In genomic region chr3:160754371-160754854, GRCh38 we compare ENCODE assay signal across 8 cellular contexts. TPM values are rescaled to one million over a fixed set of nuclear protein-coding genes. Genes with fewer than 3 reads are reported as not detected.
DNase-seq lines count a peak whose midpoint lies in the region; ATAC-seq and TF ChIP-seq lines count a peak whose summit lies in the region.

No MANE protein-coding gene starts in this region.

- H3K79me2 ChIP-seq in ACC112 (ENCODE audit: control insufficient read depth, insufficient read depth, low read length, unreplicated experiment), result no peaks in the 10 kb centered on the region
- peaks cover 5% of the 10 kb centered on the region for H3K79me2 ChIP-seq in parathyroid adenoma

- H3K4me3 ChIP-seq in ACC112 (ENCODE audit: low read depth, low read length), result peak overlapping the region; percentile 87
- H3K4me3 ChIP-seq in GM12864 (ENCODE audit: low read depth, low read length), result peak overlapping the region; percentile 61
- H3K4me3 ChIP-seq in NT2/D1 (ENCODE audit: insufficient read length, low read depth), result peak overlapping the region; percentile 78
- peak overlapping the region; percentile 72 to 95 for H3K4me3 ChIP-seq in right atrium auricular region
- H3K4me3 ChIP-seq in parathyroid adenoma (ENCODE audit: low read depth, low read length), result peak overlapping the region; percentile 93

- H2AFZ ChIP-seq in ACC112 (ENCODE audit: low read length, unreplicated experiment) (peak overlapping the region; percentile 66), parathyroid adenoma (peak overlapping the region; percentile 95)

- ATAC-seq in HG03439 (IDR thresholded peaks at IDR 0.05; ENCODE audit: unreplicated experiment), result no peak

- H3K27me3 ChIP-seq in ACC112 (ENCODE audit: insufficient read depth, low read length), result peaks cover 46% of the 10 kb centered on the region
- H3K27me3 ChIP-seq in NT2/D1 (ENCODE audit: insufficient read depth, insufficient read length), result peaks cover 33% of the 10 kb centered on the region
- H3K27me3 ChIP-seq in right atrium auricular region, result no peaks in the 10 kb centered on the region
- H3K27me3 ChIP-seq in parathyroid adenoma (ENCODE audit: control insufficient read depth, insufficient read depth, low read length), result no peaks in the 10 kb centered on the region

- DNase-seq in GM12864 (ENCODE audit: low read depth) (no peak), NT2/D1 (ENCODE audit: low read depth, low spot score) (no peak), amygdala (lab: John Stamatoyannopoulos, UW) (peak in 30 of 56 donors; percentile 16 to 79 (median 56)), right atrium auricular region (ENCODE audit: low spot score) (peak; percentile 63)
- DNase-seq in effector CD8-positive, alpha-beta T cell (lab: John Stamatoyannopoulos, UW), result no peak

- H3K4me1 ChIP-seq in ACC112 (ENCODE audit: control insufficient read depth, insufficient read depth, low read length, unreplicated experiment), result peaks cover 6% of the 10 kb centered on the region
- peaks cover 3% of the 10 kb centered on the region for H3K4me1 ChIP-seq in NT2/D1 (ENCODE audit: insufficient read depth, insufficient read length)
- peaks cover 0 to 25% of the 10 kb centered on the region in 2 donors for H3K4me1 ChIP-seq in right atrium auricular region
- H3K4me1 ChIP-seq in parathyroid adenoma, result peaks cover 13% of the 10 kb centered on the region

- H3K27ac ChIP-seq in ACC112 (ENCODE audit: low read depth, low read length) (peak overlapping the region; percentile 71; the same call in 1 of the 2 replicates), right atrium auricular region (peak overlapping the region; percentile 95 to 97), parathyroid adenoma (peak overlapping the region; percentile 89)

- H3K9me3 ChIP-seq in NT2/D1 (ENCODE audit: insufficient read depth, low read length) (no peaks in the 10 kb centered on the region), right atrium auricular region (no peaks in the 10 kb centered on the region), parathyroid adenoma (ENCODE audit: control insufficient read depth, low read length) (no peaks in the 10 kb centered on the region)

- H3K36me3 ChIP-seq in ACC112 (ENCODE audit: insufficient read depth, low read length), result no peaks in the 10 kb centered on the region
- H3K36me3 ChIP-seq in NT2/D1 (ENCODE audit: insufficient read depth, insufficient read length, low read length), result no peaks in the 10 kb centered on the region
- H3K36me3 ChIP-seq in right atrium auricular region, result no peaks in the 10 kb centered on the region
- H3K36me3 ChIP-seq in parathyroid adenoma (ENCODE audit: control insufficient read depth, insufficient read depth, low read length), result no peaks in the 10 kb centered on the region

- peak overlapping the region; percentile 93 for H3K4me2 ChIP-seq in parathyroid adenoma (ENCODE audit: low read length)

- TF ChIP-seq CTCF in GM12864 (IDR thresholded peaks at IDR 0.05; ENCODE audit: low read depth, low read length, missing control alignments) (no peak), right atrium auricular region (IDR thresholded peaks at IDR 0.05) (no peak), parathyroid adenoma (IDR thresholded peaks at IDR 0.05) (no peak)

- H3K9ac ChIP-seq in NT2/D1 (ENCODE audit: insufficient read length, low read depth), result peak overlapping the region; percentile 79
- H3K9ac ChIP-seq in parathyroid adenoma, result peak overlapping the region; percentile 84

RNA-seq across cellular contexts. Expression of gene PPM1L, which starts 1.6 kb away (rescaled TPM):
- total RNA-seq in right atrium auricular region, result 10 to 100 TPM; 23.8 to 47.4 TPM

Comparison
In these comparisons a context has a peak if more than half of its experiments do, and no peak if none do; other contexts are left out.
1. DNase-seq: peak in amygdala (30 of 56) and right atrium auricular region (single experiment); none in GM12864 (single experiment), NT2/D1 (single experiment) and effector CD8-positive, alpha-beta T cell (single experiment).
2. Peak in every context shown above with its lines, with median percentiles within 50 percentile points of each other: H3K27ac ChIP-seq and H3K4me3 ChIP-seq.